Comparison of ENCODE assay signal across 3 cellular contexts in the genomic region with DNA sequence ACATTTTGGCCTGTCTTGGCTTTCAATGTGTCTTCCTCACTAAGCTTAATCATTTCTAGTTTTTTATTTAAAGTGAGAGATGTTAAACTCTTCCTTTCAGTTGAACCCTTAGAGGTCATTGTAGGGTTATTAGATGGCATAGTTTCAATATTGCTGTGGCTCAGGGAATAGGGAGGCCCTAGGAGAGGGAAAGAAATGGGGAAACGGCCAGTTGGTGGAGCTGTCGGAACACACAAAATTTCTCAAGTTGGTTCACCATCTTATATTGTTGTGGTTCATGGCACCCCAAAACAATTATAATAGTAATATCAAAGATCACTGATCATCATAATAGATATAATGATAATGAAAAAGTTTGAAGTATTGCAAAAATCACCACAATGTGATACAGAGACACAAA.
TF ChIP-seq lines count a peak whose summit lies in the region.

No MANE protein-coding gene starts in this region.

TF ChIP-seq in SK-N-SH, 30 proteins besides CTCF, POLR2A, EP300 and RAD21 (continued from another document):
- TF ChIP-seq, protein P1, sequence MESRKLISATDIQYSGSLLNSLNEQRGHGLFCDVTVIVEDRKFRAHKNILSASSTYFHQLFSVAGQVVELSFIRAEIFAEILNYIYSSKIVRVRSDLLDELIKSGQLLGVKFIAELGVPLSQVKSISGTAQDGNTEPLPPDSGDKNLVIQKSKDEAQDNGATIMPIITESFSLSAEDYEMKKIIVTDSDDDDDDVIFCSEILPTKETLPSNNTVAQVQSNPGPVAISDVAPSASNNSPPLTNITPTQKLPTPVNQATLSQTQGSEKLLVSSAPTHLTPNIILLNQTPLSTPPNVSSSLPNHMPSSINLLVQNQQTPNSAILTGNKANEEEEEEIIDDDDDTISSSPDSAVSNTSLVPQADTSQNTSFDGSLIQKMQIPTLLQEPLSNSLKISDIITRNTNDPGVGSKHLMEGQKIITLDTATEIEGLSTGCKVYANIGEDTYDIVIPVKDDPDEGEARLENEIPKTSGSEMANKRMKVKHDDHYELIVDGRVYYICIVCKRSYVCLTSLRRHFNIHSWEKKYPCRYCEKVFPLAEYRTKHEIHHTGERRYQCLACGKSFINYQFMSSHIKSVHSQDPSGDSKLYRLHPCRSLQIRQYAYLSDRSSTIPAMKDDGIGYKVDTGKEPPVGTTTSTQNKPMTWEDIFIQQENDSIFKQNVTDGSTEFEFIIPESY (IDR thresholded peaks at IDR 0.05; ENCODE audit: borderline replicate concordance, low read depth): no peak
- TF ChIP-seq EZH2phosphoT487 (IDR thresholded peaks at IDR 0.05; ENCODE audit: borderline replicate concordance, low read depth): no peak
- no peak for TF ChIP-seq PBX3 (IDR thresholded peaks at IDR 0.05)
- no peak for TF ChIP-seq RCOR1 (IDR thresholded peaks at IDR 0.05; ENCODE audit: low read length)
- no peak for TF ChIP-seq SMC3 (IDR thresholded peaks at IDR 0.05; ENCODE audit: low read depth, low read length)
- TF ChIP-seq TAF1 (IDR thresholded peaks at IDR 0.05; ENCODE audit: borderline replicate concordance, low read depth, low read length): no peak

TF ChIP-seq in SK-N-SH treated with all-trans-retinoic acid at 6 μM for 48 hours, 23 proteins besides CTCF, POLR2A, EP300 and RAD21 (continued from another document):
- no peak for TF ChIP-seq PATZ1 (CRISPR knock-in tag; IDR thresholded peaks at IDR 0.05; ENCODE audit: borderline replicate concordance)
- TF ChIP-seq BACH2 (CRISPR knock-in tag; IDR thresholded peaks at IDR 0.05; ENCODE audit: borderline replicate concordance): no peak
- TF ChIP-seq TOX (CRISPR knock-in tag; IDR thresholded peaks at IDR 0.05; ENCODE audit: borderline replicate concordance): no peak
- TF ChIP-seq TSHZ2 (CRISPR knock-in tag; IDR thresholded peaks at IDR 0.05): no peak
- no peak for TF ChIP-seq ZNF8 (CRISPR knock-in tag; IDR thresholded peaks at IDR 0.05)
- no peak for TF ChIP-seq ZC3H10 (CRISPR knock-in tag; IDR thresholded peaks at IDR 0.05)
- no peak for TF ChIP-seq SNAI2 (CRISPR knock-in tag; IDR thresholded peaks at IDR 0.05)
- TF ChIP-seq CREB5 (CRISPR knock-in tag; IDR thresholded peaks at IDR 0.05; ENCODE audit: low read depth): no peak

TF ChIP-seq in WTC11, 78 proteins besides CTCF, POLR2A, EP300 and RAD21 (continued from another document):
- TF ChIP-seq, protein P2, sequence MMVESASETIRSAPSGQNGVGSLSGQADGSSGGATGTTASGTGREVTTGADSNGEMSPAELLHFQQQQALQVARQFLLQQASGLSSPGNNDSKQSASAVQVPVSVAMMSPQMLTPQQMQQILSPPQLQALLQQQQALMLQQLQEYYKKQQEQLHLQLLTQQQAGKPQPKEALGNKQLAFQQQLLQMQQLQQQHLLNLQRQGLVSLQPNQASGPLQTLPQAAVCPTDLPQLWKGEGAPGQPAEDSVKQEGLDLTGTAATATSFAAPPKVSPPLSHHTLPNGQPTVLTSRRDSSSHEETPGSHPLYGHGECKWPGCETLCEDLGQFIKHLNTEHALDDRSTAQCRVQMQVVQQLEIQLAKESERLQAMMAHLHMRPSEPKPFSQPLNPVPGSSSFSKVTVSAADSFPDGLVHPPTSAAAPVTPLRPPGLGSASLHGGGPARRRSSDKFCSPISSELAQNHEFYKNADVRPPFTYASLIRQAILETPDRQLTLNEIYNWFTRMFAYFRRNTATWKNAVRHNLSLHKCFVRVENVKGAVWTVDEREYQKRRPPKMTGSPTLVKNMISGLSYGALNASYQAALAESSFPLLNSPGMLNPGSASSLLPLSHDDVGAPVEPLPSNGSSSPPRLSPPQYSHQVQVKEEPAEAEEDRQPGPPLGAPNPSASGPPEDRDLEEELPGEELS (CRISPR knock-in tag; IDR thresholded peaks at IDR 0.05): no peak
- TF ChIP-seq, protein P3, sequence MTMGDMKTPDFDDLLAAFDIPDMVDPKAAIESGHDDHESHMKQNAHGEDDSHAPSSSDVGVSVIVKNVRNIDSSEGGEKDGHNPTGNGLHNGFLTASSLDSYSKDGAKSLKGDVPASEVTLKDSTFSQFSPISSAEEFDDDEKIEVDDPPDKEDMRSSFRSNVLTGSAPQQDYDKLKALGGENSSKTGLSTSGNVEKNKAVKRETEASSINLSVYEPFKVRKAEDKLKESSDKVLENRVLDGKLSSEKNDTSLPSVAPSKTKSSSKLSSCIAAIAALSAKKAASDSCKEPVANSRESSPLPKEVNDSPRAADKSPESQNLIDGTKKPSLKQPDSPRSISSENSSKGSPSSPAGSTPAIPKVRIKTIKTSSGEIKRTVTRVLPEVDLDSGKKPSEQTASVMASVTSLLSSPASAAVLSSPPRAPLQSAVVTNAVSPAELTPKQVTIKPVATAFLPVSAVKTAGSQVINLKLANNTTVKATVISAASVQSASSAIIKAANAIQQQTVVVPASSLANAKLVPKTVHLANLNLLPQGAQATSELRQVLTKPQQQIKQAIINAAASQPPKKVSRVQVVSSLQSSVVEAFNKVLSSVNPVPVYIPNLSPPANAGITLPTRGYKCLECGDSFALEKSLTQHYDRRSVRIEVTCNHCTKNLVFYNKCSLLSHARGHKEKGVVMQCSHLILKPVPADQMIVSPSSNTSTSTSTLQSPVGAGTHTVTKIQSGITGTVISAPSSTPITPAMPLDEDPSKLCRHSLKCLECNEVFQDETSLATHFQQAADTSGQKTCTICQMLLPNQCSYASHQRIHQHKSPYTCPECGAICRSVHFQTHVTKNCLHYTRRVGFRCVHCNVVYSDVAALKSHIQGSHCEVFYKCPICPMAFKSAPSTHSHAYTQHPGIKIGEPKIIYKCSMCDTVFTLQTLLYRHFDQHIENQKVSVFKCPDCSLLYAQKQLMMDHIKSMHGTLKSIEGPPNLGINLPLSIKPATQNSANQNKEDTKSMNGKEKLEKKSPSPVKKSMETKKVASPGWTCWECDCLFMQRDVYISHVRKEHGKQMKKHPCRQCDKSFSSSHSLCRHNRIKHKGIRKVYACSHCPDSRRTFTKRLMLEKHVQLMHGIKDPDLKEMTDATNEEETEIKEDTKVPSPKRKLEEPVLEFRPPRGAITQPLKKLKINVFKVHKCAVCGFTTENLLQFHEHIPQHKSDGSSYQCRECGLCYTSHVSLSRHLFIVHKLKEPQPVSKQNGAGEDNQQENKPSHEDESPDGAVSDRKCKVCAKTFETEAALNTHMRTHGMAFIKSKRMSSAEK (CRISPR knock-in tag; IDR thresholded peaks at IDR 0.05; ENCODE audit: borderline replicate concordance): no peak
- TF ChIP-seq ETV6 (CRISPR knock-in tag; IDR thresholded peaks at IDR 0.05) (no peak), ZNF232 (CRISPR knock-in tag; IDR thresholded peaks at IDR 0.05) (no peak), ZNF671 (CRISPR knock-in tag; IDR thresholded peaks at IDR 0.05) (no peak), MXD4 (CRISPR knock-in tag; IDR thresholded peaks at IDR 0.05; ENCODE audit: borderline replicate concordance) (no peak), RELA (CRISPR knock-in tag; IDR thresholded peaks at IDR 0.05; ENCODE audit: borderline replicate concordance) (no peak), GRHL2 (CRISPR knock-in tag; IDR thresholded peaks at IDR 0.05; ENCODE audit: insufficient replicate concordance, severe bottlenecking) (no peak), ATF6 (CRISPR knock-in tag; IDR thresholded peaks at IDR 0.05) (no peak), SP1 (CRISPR knock-in tag; conservative IDR thresholded peaks at IDR 0.05) (no peak), MYBL2 (CRISPR knock-in tag; IDR thresholded peaks at IDR 0.05) (no peak), ZNF317 (CRISPR knock-in tag; IDR thresholded peaks at IDR 0.05; ENCODE audit: borderline replicate concordance, low read depth) (no peak), NFE2L1 (CRISPR knock-in tag; IDR thresholded peaks at IDR 0.05) (no peak), MAX (CRISPR knock-in tag; IDR thresholded peaks at IDR 0.05) (no peak), RORB (CRISPR knock-in tag; IDR thresholded peaks at IDR 0.05) (no peak), PRRX2 (CRISPR knock-in tag; IDR thresholded peaks at IDR 0.05) (no peak), NR1H2 (CRISPR knock-in tag; IDR thresholded peaks at IDR 0.05) (no peak), JAZF1 (CRISPR knock-in tag; IDR thresholded peaks at IDR 0.05) (no peak)
- TF ChIP-seq, protein P4, sequence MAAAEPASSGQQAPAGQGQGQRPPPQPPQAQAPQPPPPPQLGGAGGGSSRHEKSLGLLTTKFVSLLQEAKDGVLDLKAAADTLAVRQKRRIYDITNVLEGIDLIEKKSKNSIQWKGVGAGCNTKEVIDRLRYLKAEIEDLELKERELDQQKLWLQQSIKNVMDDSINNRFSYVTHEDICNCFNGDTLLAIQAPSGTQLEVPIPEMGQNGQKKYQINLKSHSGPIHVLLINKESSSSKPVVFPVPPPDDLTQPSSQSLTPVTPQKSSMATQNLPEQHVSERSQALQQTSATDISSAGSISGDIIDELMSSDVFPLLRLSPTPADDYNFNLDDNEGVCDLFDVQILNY (CRISPR knock-in tag; IDR thresholded peaks at IDR 0.05): no peak
